Comparison of ENCODE assay signal across 31 cellular contexts in the genomic region with DNA sequence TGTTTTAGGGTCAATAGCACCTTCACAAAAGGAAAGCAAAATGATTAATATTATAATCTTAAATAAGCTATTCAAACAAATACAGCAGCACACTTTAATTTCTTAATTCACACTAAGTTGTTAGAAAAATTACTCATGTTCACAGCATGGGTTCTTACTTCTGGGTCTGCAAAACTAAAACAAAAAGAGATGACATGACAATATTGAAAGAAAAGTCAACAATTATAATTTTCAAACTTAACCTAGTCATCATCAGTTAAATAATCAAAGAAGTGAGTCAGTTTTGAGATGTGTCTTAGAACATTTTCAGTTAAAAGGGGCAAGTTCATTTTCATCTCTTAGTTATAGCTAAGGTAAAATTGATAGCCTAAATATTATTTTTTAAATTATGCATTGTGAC. TPM values are rescaled to one million over a fixed set of nuclear protein-coding genes. Genes with fewer than 3 reads are reported as not detected.
"Had no signal": no experiment of that assay in that cellular context is flagged by ENCODE, and none has a peak within 500 bp of the region (broad histone marks: within the 10 kb centered on the region; RNA-seq: fewer than 3 reads in every experiment).

No MANE protein-coding gene starts in this region.

- H3K9me3 ChIP-seq: esophagus squamous epithelium, gastrocnemius medialis, heart right ventricle, left lung, lower lobe of right lung, mucosa of descending colon had no signal

- FAIRE-seq: colon, islet of Langerhans, keratinocyte had no signal

- H3K4me3 Mint-ChIP-seq: mesothelial cell of epicardium, naive B cell had no signal

- DNase-seq: dermis blood vessel endothelial cell; dorsolateral prefrontal cortex; effector CD4-positive, alpha-beta T cell; effector memory CD4-positive, alpha-beta T cell; erythroblast; esophagus squamous epithelium; foreskin fibroblast; foreskin melanocyte; gastrocnemius medialis; glutamatergic neuron; head of caudate nucleus; heart right ventricle; hippocampal formation; left cardiac atrium; left lung; left ventricle myocardium superior; lower lobe of right lung; mesenchymal stem cell; mucosa of descending colon; naive B cell had no signal

- H3K4me1 Mint-ChIP-seq: mesothelial cell of epicardium, naive B cell had no signal

- H3K36me3 Mint-ChIP-seq: mesothelial cell of epicardium, naive B cell had no signal

- H3K9me3 Mint-ChIP-seq: mesothelial cell of epicardium, naive B cell had no signal

- H3K36me3 ChIP-seq: esophagus squamous epithelium, gastrocnemius medialis, heart right ventricle, left lung, lower lobe of right lung had no signal

- H3K27ac ChIP-seq: coronary artery, dorsolateral prefrontal cortex, epithelial cell of prostate, esophagus squamous epithelium, gastrocnemius medialis, heart right ventricle, left lung, lower lobe of right lung had no signal

- H3K4me3 ChIP-seq: coronary artery, dorsolateral prefrontal cortex, esophagus squamous epithelium, gastrocnemius medialis, heart right ventricle, left lung, lower lobe of right lung, mucosa of descending colon had no signal

- H3K27me3 ChIP-seq: esophagus squamous epithelium, gastrocnemius medialis, left lung had no signal

- H3K27ac Mint-ChIP-seq: mesothelial cell of epicardium, naive B cell had no signal

- ATAC-seq: esophagus mucosa, gastrocnemius medialis, heart right ventricle, left cardiac atrium, left lung, left ventricle myocardium superior, lower lobe of right lung, mucosa of descending colon had no signal

- H3K4me1 ChIP-seq: esophagus squamous epithelium, gastrocnemius medialis, heart right ventricle, left lung, lower lobe of right lung had no signal

RNA-seq across cellular contexts. Expression of a gene that starts 47.7 kb away (rescaled TPM):
- total RNA-seq: dermis blood vessel endothelial cell, glomerular endothelial cell, lung microvascular endothelial cell, mesenteric fat pad, myocyte had no signal
- polyA plus RNA-seq: keratinocyte had no signal
